8 cellular contexts compared by ENCODE assay signal in genomic region chr10:17229717-17229966, GRCh38. TPM values are rescaled to one million over a fixed set of nuclear protein-coding genes. Genes with fewer than 3 reads are reported as not detected.
DNase-seq lines count a peak whose midpoint lies in the region; ATAC-seq, FAIRE-seq and TF ChIP-seq lines count a peak whose summit lies in the region.

No MANE protein-coding gene starts in this region.

- no peaks in the 10 kb centered on the region for H3K27me3 Mint-ChIP-seq in stimulated activated naive CD8-positive, alpha-beta T cell treated with anti-CD3 and anti-CD28 coated beads, Interleukin-15, amount 100 ng/mL, for 72 hours

- H3K9me3 ChIP-seq in A549 (no peaks in the 10 kb centered on the region), iPS DF 6.9 (ENCODE audit: control insufficient read depth, insufficient read depth, low read length) (no peaks in the 10 kb centered on the region)

- H3K4me3 Mint-ChIP-seq in stimulated activated naive CD8-positive, alpha-beta T cell treated with anti-CD3 and anti-CD28 coated beads, Interleukin-15, amount 100 ng/mL, for 72 hours: peak overlapping the region; percentile 93 to 94

- peaks cover 48% of the 10 kb centered on the region for H3K4me1 Mint-ChIP-seq in stimulated activated naive CD8-positive, alpha-beta T cell treated with anti-CD3 and anti-CD28 coated beads, Interleukin-15, amount 100 ng/mL, for 72 hours

- TF ChIP-seq EP300 in A549 (IDR thresholded peaks at IDR 0.05): no peak

- TF ChIP-seq CTCF in A549 (IDR thresholded peaks at IDR 0.05) (no peak), WI38 (IDR thresholded peaks at IDR 0.05; ENCODE audit: low read depth, low read length) (no peak)

- H3K4me2 ChIP-seq in A549: peak overlapping the region; percentile 97

- DNase-seq in A549 (ENCODE audit: low read depth in 1 of 2, low spot score in 1 of 2) (peak in 1 of 2 experiments; percentile 52), iPS DF 6.9 (ENCODE audit: low read depth, low spot score) (no peak), posterior vena cava (ENCODE audit: low spot score) (no peak), CD1c-positive myeloid dendritic cell (ENCODE audit: extremely low spot score) (no peak), superior temporal gyrus (ENCODE audit: extremely low spot score) (no peak)
- DNase-seq in stimulated activated naive CD8-positive, alpha-beta T cell treated with anti-CD3 and anti-CD28 coated beads, Interleukin-15, amount 100 ng/mL, for 72 hours: no peak

- H3K27ac Mint-ChIP-seq in stimulated activated naive CD8-positive, alpha-beta T cell treated with anti-CD3 and anti-CD28 coated beads, Interleukin-15, amount 100 ng/mL, for 72 hours: peak overlapping the region; percentile 95 to 99

- intact Hi-C loops in posterior vena cava (cut with DNase I): no loop called here

- peaks cover 5% of the 10 kb centered on the region; the same call in 1 of the 2 replicates for H3K36me3 ChIP-seq in iPS DF 6.9 (ENCODE audit: control insufficient read depth, insufficient read depth, low read length)

- H3K4me1 ChIP-seq in A549 (peaks cover 47% of the 10 kb centered on the region), iPS DF 6.9 (ENCODE audit: control insufficient read depth, insufficient read depth, low read length) (peaks cover 5% of the 10 kb centered on the region; the same call in 1 of the 2 replicates)

- POLR2A ChIA-PET in A549 (lab: Yijun Ruan, JAX): interaction anchor here (0.7 to 6.0 kb wide), 9 partner anchors 8 to 412 kb away, joined by 3 to 96 read pairs (median 10); partner anchors contain the start of genes RSU1 and TRDMT1

- no peak for TF ChIP-seq RAD21 in A549 (conservative IDR thresholded peaks at IDR 0.05 in 1 of 2, IDR thresholded peaks at IDR 0.05 in 1 of 2)

- no peak; the same call in 1 of the 2 replicates for TF ChIP-seq POLR2A in A549 (IDR thresholded peaks at IDR 0.05; ENCODE audit: low read length)

- no peaks in the 10 kb centered on the region for H3K9me3 Mint-ChIP-seq in stimulated activated naive CD8-positive, alpha-beta T cell treated with anti-CD3 and anti-CD28 coated beads, Interleukin-15, amount 100 ng/mL, for 72 hours

- H3K4me3 ChIP-seq in A549 (peak overlapping the region; percentile 94), WI38 (ENCODE audit: low read depth, low read length) (peak overlapping the region; percentile 97), iPS DF 6.9 (ENCODE audit: low read length) (peak overlapping the region; percentile 48; the same call in 1 of the 2 replicates)

- CTCF ChIA-PET in A549 (lab: Yijun Ruan, JAX): interaction anchor here (0.6 to 6.3 kb wide), 21 partner anchors 9 to 388 kb away, joined by 3 to 53 read pairs (median 5); partner anchors contain the start of gene TRDMT1

- WGBS in A549 (ENCODE audit: missing lambda C conversion rate): no CpG with 5 or more reads among the region's 21 CpGs
- WGBS in iPS DF 6.9 (ENCODE audit: insufficient coverage, insufficient read length): no CpG with 5 or more reads among the region's 21 CpGs

- H3K27ac ChIP-seq in A549 (peak overlapping the region; percentile 92 to 100), iPS DF 6.9 (ENCODE audit: low read length) (no peak overlapping the region)

- FAIRE-seq in A549 (lab: Jason Lieb, UNC): no peak

- ATAC-seq in A549: peak in 1 of 2 experiments; percentile 6; a peak in 2 of 6 replicates
- ATAC-seq in GM19452 (IDR thresholded peaks at IDR 0.05; ENCODE audit: unreplicated experiment): peak; percentile 5
- no peak for ATAC-seq in stimulated activated naive CD8-positive, alpha-beta T cell treated with anti-CD3 and anti-CD28 coated beads, Interleukin-15, amount 100 ng/mL, for 72 hours

- peaks cover 2% of the 10 kb centered on the region; the same call in 1 of the 2 replicates for H3K27me3 ChIP-seq in iPS DF 6.9 (ENCODE audit: control insufficient read depth, insufficient read depth, low read length)

TF ChIP-seq in A549, 52 proteins besides CTCF, POLR2A, EP300 and RAD21:
- TF ChIP-seq TFCP2L1 (CRISPR knock-in tag; IDR thresholded peaks at IDR 0.05): no peak
- no peak for TF ChIP-seq RCOR1 (IDR thresholded peaks at IDR 0.05; ENCODE audit: low read depth, low read length)
- TF ChIP-seq NPAS2 (CRISPR knock-in tag; IDR thresholded peaks at IDR 0.05; ENCODE audit: borderline replicate concordance): no peak
- no peak for TF ChIP-seq NFE2L2 (conservative IDR thresholded peaks at IDR 0.05; ENCODE audit: low read length)
- TF ChIP-seq ZSCAN20 (CRISPR knock-in tag; IDR thresholded peaks at IDR 0.05): no peak
- TF ChIP-seq ELK1 (IDR thresholded peaks at IDR 0.05; ENCODE audit: low read depth, low read length): no peak
- no peak for TF ChIP-seq PBX3 (IDR thresholded peaks at IDR 0.05)
- no peak for TF ChIP-seq HMGXB4 (CRISPR knock-in tag; IDR thresholded peaks at IDR 0.05; ENCODE audit: borderline replicate concordance)

RNA-seq across cellular contexts. Expression of gene VIM, which starts 1.6 kb away (rescaled TPM):
- polyA plus RNA-seq in A549 (2011; rRNA removed) (773 and 848 TPM in 2 replicates), A549 (2017; fragmentation: RNase III; extraction: RNeasy Plus Mini Kit Qiagen cat#74134 plus additional on column Dnase treatment) (830 to 987 TPM (median 875 TPM) in 3 replicates)
- polyA plus RNA-seq in A549 (2012; cell fraction: cytosol; rRNA removed): 842 and 1,013 TPM in 2 replicates
- polyA plus RNA-seq in A549 (2012; cell fraction: nucleus; rRNA removed): 1,036 and 2,636 TPM in 2 replicates
- 792 and 808 TPM in 2 replicates for polyA minus RNA-seq in A549 (2011; rRNA and poly(A)+ RNA removed)
- 1,000 to 10,000 TPM; 2,278 to 2,643 TPM for total RNA-seq in posterior vena cava

RNA-seq across cellular contexts. Expression of gene TRDMT1, which starts 28.2 kb away (rescaled TPM):
- polyA plus RNA-seq in A549 (2011; rRNA removed): 5.7 and 7.4 TPM in 2 replicates
- 1.8 and 1.9 TPM in 2 replicates for polyA plus RNA-seq in A549 (2012; cell fraction: cytosol; rRNA removed)
- 1.0 and 1.1 TPM in 2 replicates for polyA plus RNA-seq in A549 (2012; cell fraction: nucleus; rRNA removed)
- 2.4 to 3.4 TPM (median 3.3 TPM) in 3 replicates for polyA plus RNA-seq in A549 (2017; fragmentation: RNase III; extraction: RNeasy Plus Mini Kit Qiagen cat#74134 plus additional on column Dnase treatment)
- polyA minus RNA-seq in A549 (2011; rRNA and poly(A)+ RNA removed): 4.6 and 5.1 TPM in 2 replicates
- 10 to 100 TPM in 1 of 2 donors, 1 to 10 TPM in 1; 9.5 to 11.0 TPM for total RNA-seq in posterior vena cava
